ENCODE assay signal across 1 cellular context in genomic region chr7:78479348-78479747, GRCh38.
TF ChIP-seq lines count a peak whose summit lies in the region.

No MANE protein-coding gene starts in this region.

TF ChIP-seq in SK-N-SH, 30 proteins besides CTCF, POLR2A, EP300 and RAD21 (continued from another document):
- no peak for TF ChIP-seq REST (IDR thresholded peaks at IDR 0.05; ENCODE audit: low read depth, low read length)
